8 cellular contexts compared by ENCODE assay signal in the genomic region with DNA sequence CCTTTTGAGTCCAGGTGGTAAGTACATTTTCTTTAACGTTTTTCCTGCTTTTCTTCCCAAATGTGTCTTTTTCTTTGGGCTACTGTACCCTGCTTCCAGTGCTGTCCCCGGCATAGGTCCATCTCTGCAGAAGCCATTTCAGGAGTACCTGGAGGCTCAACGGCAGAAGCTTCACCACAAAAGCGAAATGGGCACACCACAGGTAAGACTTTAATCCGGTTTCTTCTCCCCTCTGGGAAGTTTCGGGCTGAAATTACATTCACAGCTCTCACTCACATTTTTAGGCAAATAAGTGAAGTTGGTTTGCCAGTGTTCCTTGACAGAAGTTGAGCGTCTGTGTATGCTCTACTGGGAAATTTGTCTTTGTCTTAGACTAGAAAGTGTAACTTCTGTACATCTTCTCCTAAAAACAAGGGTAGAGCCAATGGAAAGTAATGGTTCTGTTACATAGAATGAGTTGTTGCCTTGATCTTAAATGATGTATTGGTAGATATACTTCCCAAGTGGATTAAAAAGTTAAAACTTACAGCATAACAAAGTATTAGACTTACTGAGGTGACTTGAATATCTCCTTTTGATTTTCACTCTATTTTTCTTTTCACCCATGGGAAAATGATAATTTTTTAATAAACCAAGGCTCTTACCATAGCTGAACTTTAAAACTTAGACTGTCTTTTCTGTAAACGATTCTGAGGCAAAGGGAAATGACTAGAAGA. TPM values are rescaled to one million over a fixed set of nuclear protein-coding genes. Genes with fewer than 3 reads are reported as not detected.
A peak's percentile ranks its signal among the peaks of the same experiment; 100 is the strongest.
DNase-seq lines count a peak whose midpoint lies in the region; ATAC-seq and TF ChIP-seq lines count a peak whose summit lies in the region.

No MANE protein-coding gene starts in this region.

- TF ChIP-seq EP300 in suprapubic skin (IDR thresholded peaks at IDR 0.05), result no peak

- peaks cover 45% of the 10 kb centered on the region for H3K4me1 ChIP-seq in DND-41 (ENCODE audit: insufficient read depth, low read length)
- peaks cover 52% of the 10 kb centered on the region for H3K4me1 ChIP-seq in suprapubic skin

- in situ Hi-C loops in astrocyte of the cerebellum (cut with HindIII; ENCODE audit: low sequenced_read_pairs), result no loop called here

- peak overlapping the region; percentile 72 for H3K4me2 ChIP-seq in DND-41 (ENCODE audit: insufficient read depth, low read length)

- no peaks in the 10 kb centered on the region for H3K9me3 ChIP-seq in DND-41 (ENCODE audit: insufficient read depth, low read length, severe bottlenecking)
- H3K9me3 ChIP-seq in suprapubic skin, result no peaks in the 10 kb centered on the region

- H3K4me3 ChIP-seq in DND-41 (ENCODE audit: low read depth in 1 of 2, low read length in 2 of 2), result peak overlapping the region; percentile 45 to 71; a peak in 3 of 4 replicates
- H3K4me3 ChIP-seq in astrocyte of the cerebellum (ENCODE audit: low read depth, low read length), result peak overlapping the region; percentile 98
- H3K4me3 ChIP-seq in suprapubic skin, result peak overlapping the region; percentile 66

- H4K20me1 ChIP-seq in DND-41 (ENCODE audit: insufficient read depth, low read length), result no peaks in the 10 kb centered on the region

- peak overlapping the region; percentile 64 for H2AFZ ChIP-seq in DND-41 (ENCODE audit: low read depth, low read length)

- DNase-seq in DND-41 (peak; percentile 38), NCI-H526 treated with DMSO at 0.1 percent for 48 hours (lab: John Stamatoyannopoulos, UW) (peak; percentile 56), astrocyte of the cerebellum (ENCODE audit: low read depth) (no peak), kidney tubule cell (ENCODE audit: low spot score) (peak; percentile 61), suprapubic skin (ENCODE audit: low spot score in 2 of 2) (no peak), NCI-H345 (lab: John Stamatoyannopoulos, UW) (no peak), NCI-H226 (no peak)

- no peak for TF ChIP-seq CTCF in DND-41 (IDR thresholded peaks at IDR 0.05; ENCODE audit: borderline replicate concordance, extremely low read depth, low read length, poor library complexity, severe bottlenecking)
- no peak for TF ChIP-seq CTCF in astrocyte of the cerebellum (IDR thresholded peaks at IDR 0.05; ENCODE audit: low read depth, low read length, missing control alignments)
- no peak for TF ChIP-seq CTCF in suprapubic skin (IDR thresholded peaks at IDR 0.05)

- H3K79me2 ChIP-seq in DND-41 (ENCODE audit: insufficient read depth, low read length), result peaks cover 33% of the 10 kb centered on the region

- no peak for TF ChIP-seq POLR2A in suprapubic skin (IDR thresholded peaks at IDR 0.05)

- ATAC-seq in DND-41 (ENCODE audit: insufficient read depth, low read depth), result 0 out of 3 replicates have a peak, but pooled peaks have one; percentile 17
- no peak for ATAC-seq in HG03175 (IDR thresholded peaks at IDR 0.05; ENCODE audit: unreplicated experiment)

- peak overlapping the region; percentile 72 for H3K9ac ChIP-seq in DND-41 (ENCODE audit: low read depth, low read length)

- H3K36me3 ChIP-seq in DND-41 (ENCODE audit: insufficient read depth, low read length) (peaks cover 27% of the 10 kb centered on the region), suprapubic skin (no peaks in the 10 kb centered on the region)

- WGBS in suprapubic skin, result 3% methylated on average over 8 of the region's 8 CpGs

- H3K27ac ChIP-seq in DND-41 (ENCODE audit: low read length), result peak overlapping the region; percentile 92
- peak overlapping the region; percentile 97 for H3K27ac ChIP-seq in suprapubic skin

- H3K27me3 ChIP-seq in DND-41 (ENCODE audit: insufficient read depth, low read length, poor library complexity) (no peaks in the 10 kb centered on the region), suprapubic skin (no peaks in the 10 kb centered on the region)

RNA-seq across cellular contexts. Expression of a gene that starts 54.4 kb away (rescaled TPM):
- total RNA-seq in suprapubic skin, result 10 to 100 TPM in 2 of 4 donors, 1 to 10 TPM in 2; 4.2 to 18.9 (median 9.1) TPM

RNA-seq across cellular contexts. Expression of a gene that starts 54.6 kb away (rescaled TPM):
- 10 to 100 TPM; 21.1 to 77.5 (median 28.4) TPM for total RNA-seq in suprapubic skin

Comparison
In these comparisons a context has a peak if more than half of its experiments do, and no peak if none do; other contexts are left out.
1. DNase-seq: peak in DND-41 (single experiment), NCI-H526 treated with DMSO at 0.1 percent for 48 hours (single experiment) and kidney tubule cell (single experiment); none in astrocyte of the cerebellum (single experiment), suprapubic skin (0 of 2), NCI-H345 (single experiment) and NCI-H226 (single experiment).
2. Peak in every context shown above with its lines, with median percentiles within 50 percentile points of each other: H3K4me3 ChIP-seq.